ENCODE assay signal across 8 cellular contexts in the genomic region with DNA sequence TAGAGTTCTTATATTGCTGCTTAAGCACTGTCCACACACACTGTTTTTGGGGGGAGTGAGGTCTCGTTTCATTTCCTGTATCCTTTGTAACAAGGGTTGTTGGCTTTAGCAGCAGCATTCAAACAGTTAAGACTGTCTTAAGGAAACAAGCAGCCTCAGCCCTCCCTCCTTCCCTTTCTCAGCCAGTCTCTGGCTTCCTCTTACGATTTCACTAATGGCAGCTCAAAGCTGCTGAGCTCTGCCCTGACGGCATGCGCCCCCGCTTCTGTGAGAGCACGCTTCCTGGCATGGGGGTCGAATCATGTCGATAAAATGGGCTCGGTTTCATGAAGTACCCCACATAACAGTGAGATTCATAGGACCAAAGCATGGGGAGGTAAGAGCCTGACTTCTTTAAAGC.
DNase-seq lines count a peak whose midpoint lies in the region; ATAC-seq and TF ChIP-seq lines count a peak whose summit lies in the region.

No MANE protein-coding gene starts in this region.

- H3K4me1 Mint-ChIP-seq in activated naive CD4-positive, alpha-beta T cell treated with anti-CD3 and anti-CD28 coated beads, Interleukin-2, amount 10 ng/mL, durations not matched to agents 7 days and 5 days = peaks cover 70% of the 10 kb centered on the region

- no peaks in the 10 kb centered on the region for H3K27me3 Mint-ChIP-seq in activated naive CD4-positive, alpha-beta T cell treated with anti-CD3 and anti-CD28 coated beads, Interleukin-2, amount 10 ng/mL, durations not matched to agents 7 days and 5 days

- H3K27ac ChIP-seq in OCI-LY3 (ENCODE audit: low read length) (peak overlapping the region; percentile 96), left ventricle myocardium inferior (replicated peaks) (peak overlapping the region; percentile 77)

- peak overlapping the region; percentile 90 for H3K4me2 ChIP-seq in OCI-LY3 (ENCODE audit: low read length)

- ATAC-seq in GM21723 (IDR thresholded peaks at IDR 0.05; ENCODE audit: unreplicated experiment) = peak; percentile 52

- peaks cover 19% of the 10 kb centered on the region for H3K79me2 ChIP-seq in OCI-LY3 (ENCODE audit: low read length)

- H3K4me3 ChIP-seq in OCI-LY3 (ENCODE audit: low read length) = peak overlapping the region; percentile 72
- H3K4me3 ChIP-seq in left ventricle myocardium inferior = peak overlapping the region; percentile 49

- H3K27me3 ChIP-seq in OCI-LY3 (ENCODE audit: low read depth, low read length) = no peaks in the 10 kb centered on the region
- no peaks in the 10 kb centered on the region for H3K27me3 ChIP-seq in left ventricle myocardium inferior (ENCODE audit: low read depth)

- DNase-seq in CMK (ENCODE audit: low read depth) (peak; percentile 64), left ventricle myocardium inferior (no peak), retina (peak; percentile 32), NCI-H510A (lab: John Stamatoyannopoulos, UW) (no peak), NCI-H187 treated with DMSO at 0.1 percent for 48 hours (lab: John Stamatoyannopoulos, UW) (no peak)
- DNase-seq in activated naive CD4-positive, alpha-beta T cell treated with anti-CD3 and anti-CD28 coated beads, Interleukin-2, amount 10 ng/mL, durations not matched to agents 7 days and 5 days = peak; percentile 75

- no peaks in the 10 kb centered on the region for H4K20me1 ChIP-seq in OCI-LY3 (ENCODE audit: insufficient read depth, low read length)

- H3K9me3 Mint-ChIP-seq in activated naive CD4-positive, alpha-beta T cell treated with anti-CD3 and anti-CD28 coated beads, Interleukin-2, amount 10 ng/mL, durations not matched to agents 7 days and 5 days = no peaks in the 10 kb centered on the region

- H3K4me3 Mint-ChIP-seq in activated naive CD4-positive, alpha-beta T cell treated with anti-CD3 and anti-CD28 coated beads, Interleukin-2, amount 10 ng/mL, durations not matched to agents 7 days and 5 days = peak overlapping the region; percentile 92

- intact Hi-C loops in left ventricle myocardium inferior (cut with micrococcal nuclease) = loop anchor here (10.0 kb wide), 1 partner anchor 195 kb away; no protein-coding TSS in a partner anchor

- CTCF ChIA-PET in activated naive CD4-positive, alpha-beta T cell treated with anti-CD3 and anti-CD28 coated beads, Interleukin-2, amount 10 ng/mL, durations not matched to agents 7 days and 5 days (lab: Charles Lee) = interaction anchor here (1.1 to 1.5 kb wide), 7 partner anchors 13 to 107 kb away, joined by 3 to 7 read pairs (median 5); no protein-coding TSS in a partner anchor

- peak overlapping the region; percentile 95 for H3K27ac Mint-ChIP-seq in activated naive CD4-positive, alpha-beta T cell treated with anti-CD3 and anti-CD28 coated beads, Interleukin-2, amount 10 ng/mL, durations not matched to agents 7 days and 5 days

- H3K36me3 ChIP-seq in OCI-LY3 (replicated peaks; ENCODE audit: low read depth, low read length) (peaks cover 27% of the 10 kb centered on the region), left ventricle myocardium inferior (peaks cover 60% of the 10 kb centered on the region)

- H3K9me3 ChIP-seq in OCI-LY3 (ENCODE audit: insufficient read depth, low read length) (no peaks in the 10 kb centered on the region), left ventricle myocardium inferior (replicated peaks) (no peaks in the 10 kb centered on the region)

- TF ChIP-seq CTCF in OCI-LY3 (IDR thresholded peaks at IDR 0.05; ENCODE audit: low read depth, low read length) = no peak
- no peak for TF ChIP-seq CTCF in left ventricle myocardium inferior (IDR thresholded peaks at IDR 0.05; ENCODE audit: borderline replicate concordance)

- H3K9ac ChIP-seq in OCI-LY3 (ENCODE audit: low read length) = peak overlapping the region; percentile 91

- H3K4me1 ChIP-seq in OCI-LY3 (ENCODE audit: low read length) = peaks cover 79% of the 10 kb centered on the region
- peaks cover 97% of the 10 kb centered on the region for H3K4me1 ChIP-seq in left ventricle myocardium inferior

- H2AFZ ChIP-seq in OCI-LY3 (ENCODE audit: low read depth, low read length) = no peak overlapping the region; the same call in 1 of the 2 replicates

- peaks cover 64% of the 10 kb centered on the region for H3K36me3 Mint-ChIP-seq in activated naive CD4-positive, alpha-beta T cell treated with anti-CD3 and anti-CD28 coated beads, Interleukin-2, amount 10 ng/mL, durations not matched to agents 7 days and 5 days

Comparison
In these comparisons a context has a peak if more than half of its experiments do, and no peak if none do; other contexts are left out.
1. DNase-seq: peak in CMK (single experiment), activated naive CD4-positive, alpha-beta T cell treated with anti-CD3 and anti-CD28 coated beads, Interleukin-2, amount 10 ng/mL, durations not matched to agents 7 days and 5 days (single experiment) and retina (single experiment); none in left ventricle myocardium inferior (single experiment), NCI-H510A (single experiment) and NCI-H187 treated with DMSO at 0.1 percent for 48 hours (single experiment).